8 cellular contexts compared by ENCODE assay signal in genomic region chr1:156245451-156246232, GRCh38. TPM values are rescaled to one million over a fixed set of nuclear protein-coding genes. Genes with fewer than 3 reads are reported as not detected.
A peak's percentile ranks its signal among the peaks of the same experiment; 100 is the strongest.
DNase-seq lines count a peak whose midpoint lies in the region; TF ChIP-seq lines count a peak whose summit lies in the region.

No MANE protein-coding gene starts in this region.

- peak; percentile 21 for DNase-seq in AG08395 (ENCODE audit: low spot score)
- peak; percentile 66 for DNase-seq in GM13977 (ENCODE audit: low spot score)
- peak; percentile 46 for DNase-seq in endothelial cell (ENCODE audit: low spot score)
- DNase-seq in prostate gland (ENCODE audit: low spot score): no peak
- no peak for DNase-seq in NCI-H187 treated with DMSO at 0.1 percent for 48 hours (lab: John Stamatoyannopoulos, UW)
- no peak for DNase-seq in HuH-7 (ENCODE audit: low spot score)
- no peak for DNase-seq in hippocampal formation (lab: John Stamatoyannopoulos, UW)

- H3K36me3 Mint-ChIP-seq in endothelial cell (ENCODE audit: low read depth, unreplicated experiment): peaks cover 7% of the 10 kb centered on the region

- H3K4me1 ChIP-seq in prostate gland (replicated peaks): no peaks in the 10 kb centered on the region

- H3K27ac Mint-ChIP-seq in endothelial cell (ENCODE audit: unreplicated experiment): peak overlapping the region; percentile 42

- no peaks in the 10 kb centered on the region for H3K9me3 ChIP-seq in prostate gland

- 10% methylated on average over 53 of the region's 69 CpGs for WGBS in prostate gland

- H3K4me3 Mint-ChIP-seq in endothelial cell (ENCODE audit: unreplicated experiment): no peak overlapping the region

- no peak for TF ChIP-seq CTCF in GM13977 (IDR thresholded peaks at IDR 0.05; ENCODE audit: extremely low read depth, insufficient read depth, missing control alignments)
- TF ChIP-seq CTCF in VCaP (conservative IDR thresholded peaks at IDR 0.05): no peak
- no peak for TF ChIP-seq CTCF in endothelial cell (IDR thresholded peaks at IDR 0.05; ENCODE audit: unreplicated experiment)
- TF ChIP-seq CTCF in prostate gland (IDR thresholded peaks at IDR 0.05): no peak

- H3K27ac ChIP-seq in VCaP (peak overlapping the region; percentile 40; the same call in 1 of the 2 replicates), prostate gland (no peak overlapping the region)

- peaks cover 7% of the 10 kb centered on the region for H3K27me3 Mint-ChIP-seq in endothelial cell (ENCODE audit: unreplicated experiment)

- H3K4me1 Mint-ChIP-seq in endothelial cell (ENCODE audit: unreplicated experiment): peaks cover 17% of the 10 kb centered on the region

- H3K36me3 ChIP-seq in prostate gland: peaks cover 4 to 5% of the 10 kb centered on the region in 2 donors

- intact Hi-C loops in prostate gland (cut with DNase I): no loop called here

- in situ Hi-C loops in GM13977 (cut with MboI; ENCODE audit: low pct_unique_long_range_greater_than_20kb, low sequenced_read_pairs, unreplicated experiment): no loop called here

- no peaks in the 10 kb centered on the region for H3K9me3 Mint-ChIP-seq in endothelial cell (ENCODE audit: unreplicated experiment)

- TF ChIP-seq POLR2A in prostate gland (IDR thresholded peaks at IDR 0.05): no peak

- no peaks in the 10 kb centered on the region for H3K27me3 ChIP-seq in prostate gland (replicated peaks; ENCODE audit: insufficient read depth)

- peak overlapping the region; percentile 5 to 18 for H3K4me3 ChIP-seq in prostate gland

RNA-seq across cellular contexts. Expression of gene PAQR6, which starts 2.2 kb away (rescaled TPM):
- total RNA-seq in endothelial cell (ENCODE audit: unreplicated experiment) (8.4 TPM), prostate gland (1 to 10 TPM; 2.8 to 8.6 TPM)

RNA-seq across cellular contexts. Expression of gene BGLAP, which starts 3.7 kb away (rescaled TPM):
- total RNA-seq in endothelial cell (ENCODE audit: unreplicated experiment) (1.2 TPM), prostate gland (1 to 10 TPM; 1.8 to 5.7 TPM)

RNA-seq across cellular contexts. Expression of gene PMF1, which starts 32.8 kb away (rescaled TPM):
- total RNA-seq in endothelial cell (ENCODE audit: unreplicated experiment): 51.4 TPM
- total RNA-seq in prostate gland: 100 to 1,000 TPM in 1 of 2 donors, 10 to 100 TPM in 1; 64.6 to 125 TPM

RNA-seq across cellular contexts. Expression of gene SMG5, which starts 37.0 kb away (rescaled TPM):
- total RNA-seq in endothelial cell (ENCODE audit: unreplicated experiment) (75.2 TPM), prostate gland (100 to 1,000 TPM in 1 of 2 donors, 10 to 100 TPM in 1; 49.1 to 113 TPM)

RNA-seq across cellular contexts. Expression of gene TMEM79, which starts 38.5 kb away (rescaled TPM):
- total RNA-seq in endothelial cell (ENCODE audit: unreplicated experiment) (2.9 TPM), prostate gland (10 to 100 TPM; 20.7 to 34.3 TPM)

Comparison
In these comparisons a context has a peak if more than half of its experiments do, and no peak if none do; other contexts are left out.
1. DNase-seq: peak in AG08395 (single experiment), GM13977 (single experiment) and endothelial cell (single experiment); none in prostate gland (single experiment), NCI-H187 treated with DMSO at 0.1 percent for 48 hours (single experiment), HuH-7 (single experiment) and hippocampal formation (0 of 2).